In the genomic region with DNA sequence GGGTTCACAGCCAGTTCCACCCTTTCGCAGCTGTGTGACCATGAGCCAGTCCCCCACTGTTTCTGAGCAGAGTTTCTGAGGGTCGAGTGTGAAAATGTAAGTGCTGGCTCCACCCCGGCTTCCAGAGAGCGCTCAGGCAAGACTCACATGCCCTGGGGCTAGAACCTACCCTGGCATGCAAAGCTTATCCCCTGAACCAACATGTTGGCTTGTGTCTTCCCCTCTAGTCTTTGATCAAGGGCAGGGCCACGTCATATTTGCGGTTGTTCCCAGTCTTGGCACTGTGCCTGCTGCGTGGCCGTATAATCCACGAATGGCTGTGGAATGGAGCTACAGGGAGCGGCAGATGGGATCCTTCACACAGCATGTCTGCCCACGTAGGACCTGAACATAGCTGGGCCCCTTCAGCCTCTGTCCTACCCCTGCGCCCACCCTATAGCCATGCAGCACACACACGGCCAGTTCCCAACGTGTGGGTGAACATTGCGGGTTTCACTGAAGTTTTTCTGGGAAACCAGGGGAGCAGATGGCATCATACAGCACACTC, we compare ENCODE assay signal across 25 cellular contexts.
DNase-seq lines count a peak whose midpoint lies in the region; ATAC-seq and TF ChIP-seq lines count a peak whose summit lies in the region.
"Had no signal": no experiment of that assay in that cellular context is flagged by ENCODE, and none has a peak within 500 bp of the region (broad histone marks: within the 10 kb centered on the region; RNA-seq: fewer than 3 reads in every experiment).

No MANE protein-coding gene starts in this region.

- H3K9me3 Mint-ChIP-seq in activated naive CD4-positive, alpha-beta T cell treated with anti-CD3 and anti-CD28 coated beads, Interleukin-2, amount 50 U/mL, for 72 hours, result no peaks in the 10 kb centered on the region
- H3K9me3 Mint-ChIP-seq: activated naive CD4-positive, alpha-beta T cell treated with anti-CD3 and anti-CD28 coated beads, Interleukin-2, amount 10 ng/mL, durations not matched to agents 7 days and 5 days; CD14-positive monocyte; endodermal cell; GM23338; naive thymus-derived CD4-positive, alpha-beta T cell; stimulated activated naive CD8-positive, alpha-beta T cell treated with anti-CD3 and anti-CD28 coated beads, Interleukin-15, amount 100 ng/mL, for 72 hours had no signal

- H3K27me3 ChIP-seq in mammary epithelial cell (ENCODE audit: insufficient read depth, low read length), result peaks cover 16% of the 10 kb centered on the region
- H3K27me3 ChIP-seq: colonic mucosa, vagina had no signal

- no peak overlapping the region for H3K27ac Mint-ChIP-seq in activated naive CD4-positive, alpha-beta T cell treated with anti-CD3 and anti-CD28 coated beads, Interleukin-2, amount 50 U/mL, for 72 hours
- H3K27ac Mint-ChIP-seq: activated naive CD4-positive, alpha-beta T cell treated with anti-CD3 and anti-CD28 coated beads, Interleukin-2, amount 10 ng/mL, durations not matched to agents 7 days and 5 days; CD14-positive monocyte; endodermal cell; GM23338; naive thymus-derived CD4-positive, alpha-beta T cell; stimulated activated naive CD8-positive, alpha-beta T cell treated with anti-CD3 and anti-CD28 coated beads, Interleukin-15, amount 100 ng/mL, for 72 hours had no signal

- H3K36me3 ChIP-seq in mammary epithelial cell (ENCODE audit: insufficient read depth, low read length), result no peaks in the 10 kb centered on the region
- H3K36me3 ChIP-seq: colonic mucosa, gastrocnemius medialis, left lung, vagina had no signal

- no peak for TF ChIP-seq CTCF in mammary epithelial cell (conservative IDR thresholded peaks at IDR 0.05 in 1 of 2, IDR thresholded peaks at IDR 0.05 in 1 of 2; ENCODE audit: extremely low read depth in 1 of 2, insufficient read depth in 1 of 2, low read depth in 1 of 2, low read length in 2 of 2)

- BruUV-seq in mammary epithelial cell (replicated peaks; lab: Mats Ljungman, UMichigan), result no TSS peak

- WGBS in mammary epithelial cell (ENCODE audit: low coverage, missing lambda C conversion rate), result 24% methylated on average over 12 of the region's 15 CpGs

- intact Hi-C loops in mammary epithelial cell (cut with micrococcal nuclease), result no loop called here

- H3K27ac ChIP-seq in mammary epithelial cell (ENCODE audit: insufficient read depth, low read depth, low read length), result no peak overlapping the region
- H3K27ac ChIP-seq: colonic mucosa, gastrocnemius medialis, hepatocyte, left lung, vagina had no signal

- no peaks in the 10 kb centered on the region for H3K79me2 ChIP-seq in mammary epithelial cell (ENCODE audit: insufficient read depth, low read length)
- H3K79me2 ChIP-seq: hepatocyte had no signal

- H2AFZ ChIP-seq in mammary epithelial cell (ENCODE audit: low read depth, low read length), result no peak overlapping the region
- H2AFZ ChIP-seq: GM23338, hepatocyte had no signal

- dilution Hi-C loops in mammary epithelial cell (cut with HindIII; ENCODE audit: low sequenced_read_pairs), result loop anchor here (5.0 kb wide), 2 partner anchors 36 to 66 kb away; no protein-coding TSS in a partner anchor

- no peak overlapping the region for H3K9ac ChIP-seq in mammary epithelial cell (ENCODE audit: insufficient read depth, low read length)

- CTCF ChIA-PET in mammary epithelial cell (lab: Charles Lee; ENCODE audit: low non-redundant PET), result no interaction called here

- no peaks in the 10 kb centered on the region for H4K20me1 ChIP-seq in mammary epithelial cell (ENCODE audit: insufficient read depth, low read length)

- in situ Hi-C loops in mammary epithelial cell (cut with MboI; ENCODE audit: low sequenced_read_pairs in 2 of 2), result no loop called here

- no peak for ATAC-seq in activated naive CD4-positive, alpha-beta T cell treated with anti-CD3 and anti-CD28 coated beads, Interleukin-2, amount 50 U/mL, for 72 hours
- ATAC-seq: gastrocnemius medialis; left lung; naive thymus-derived CD4-positive, alpha-beta T cell; stimulated activated naive CD8-positive, alpha-beta T cell treated with anti-CD3 and anti-CD28 coated beads, Interleukin-15, amount 100 ng/mL, for 72 hours had no signal

- no peaks in the 10 kb centered on the region for H3K9me3 ChIP-seq in mammary epithelial cell (replicated peaks; ENCODE audit: insufficient read depth, low read length)
- H3K9me3 ChIP-seq: colonic mucosa, gastrocnemius medialis, left lung, vagina had no signal

- peaks cover 8% of the 10 kb centered on the region for H3K4me1 ChIP-seq in mammary epithelial cell (ENCODE audit: insufficient read depth, low read length)
- H3K4me1 ChIP-seq: gastrocnemius medialis, left lung, vagina had no signal

- H3K4me2 ChIP-seq in mammary epithelial cell (ENCODE audit: insufficient read depth, low read depth, low read length), result peak overlapping the region; percentile 1
- H3K4me2 ChIP-seq: GM23338, hepatocyte had no signal

- H3K36me3 Mint-ChIP-seq in activated naive CD4-positive, alpha-beta T cell treated with anti-CD3 and anti-CD28 coated beads, Interleukin-2, amount 50 U/mL, for 72 hours, result no peaks in the 10 kb centered on the region
- H3K36me3 Mint-ChIP-seq: activated naive CD4-positive, alpha-beta T cell treated with anti-CD3 and anti-CD28 coated beads, Interleukin-2, amount 10 ng/mL, durations not matched to agents 7 days and 5 days; CD14-positive monocyte; naive thymus-derived CD4-positive, alpha-beta T cell had no signal

- DNase-seq in ELR (ENCODE audit: low read depth), result peak; percentile 30
- DNase-seq in NCI-H526 treated with DMSO at 0.1 percent for 48 hours (lab: John Stamatoyannopoulos, UW), result peak; percentile 60
- peak; percentile 58 for DNase-seq in mammary epithelial cell
- peak; percentile 33 for DNase-seq in middle frontal gyrus (ENCODE audit: extremely low spot score, low spot score)
- DNase-seq in activated gamma-delta T cell treated with Interleukin-2 at 50 U/mL for 16 hours, result no peak
- no peak for DNase-seq in globus pallidus (ENCODE audit: low spot score)
- DNase-seq in activated naive CD4-positive, alpha-beta T cell treated with anti-CD3 and anti-CD28 coated beads, Interleukin-2, amount 50 U/mL, for 72 hours (ENCODE audit: low spot score in 2 of 2), result no peak
- DNase-seq in SHP77 (lab: John Stamatoyannopoulos, UW), result no peak
- DNase-seq: activated CD4-positive, alpha-beta T cell treated with anti-CD3 and anti-CD28 coated beads, Interleukin-2, amount 50 U/mL, for 4 hours; activated naive CD4-positive, alpha-beta T cell treated with anti-CD3 and anti-CD28 coated beads, Interleukin-2, amount 10 ng/mL, durations not matched to agents 7 days and 5 days; colonic mucosa; DND-41; endodermal cell; gastrocnemius medialis; KG1; naive thymus-derived CD4-positive, alpha-beta T cell; NCI-H1436; NCI-H2081 treated with DMSO at 0.1 percent for 48 hours; stimulated activated naive CD8-positive, alpha-beta T cell treated with anti-CD3 and anti-CD28 coated beads, Interleukin-15, amount 100 ng/mL, for 72 hours; T-helper 1 cell had no signal

- no peak overlapping the region for H3K4me3 ChIP-seq in mammary epithelial cell (replicated peaks in 1 of 3; ENCODE audit: insufficient read depth in 1 of 3, low read depth in 2 of 3, low read length in 3 of 3)
- H3K4me3 ChIP-seq: colonic mucosa, gastrocnemius medialis, GM23338, hepatocyte, left lung, vagina had no signal

Comparison
In these comparisons a context has a peak if more than half of its experiments do, and no peak if none do; other contexts are left out.
1. DNase-seq: peak in ELR (single experiment), NCI-H526 treated with DMSO at 0.1 percent for 48 hours (single experiment), mammary epithelial cell (single experiment) and middle frontal gyrus (single experiment); none in activated gamma-delta T cell treated with Interleukin-2 at 50 U/mL for 16 hours (single experiment), globus pallidus (single experiment), activated naive CD4-positive, alpha-beta T cell treated with anti-CD3 and anti-CD28 coated beads, Interleukin-2, amount 50 U/mL, for 72 hours (0 of 2) and SHP77 (0 of 2).